ENCODE assay signal across 14 cellular contexts in the genomic region with DNA sequence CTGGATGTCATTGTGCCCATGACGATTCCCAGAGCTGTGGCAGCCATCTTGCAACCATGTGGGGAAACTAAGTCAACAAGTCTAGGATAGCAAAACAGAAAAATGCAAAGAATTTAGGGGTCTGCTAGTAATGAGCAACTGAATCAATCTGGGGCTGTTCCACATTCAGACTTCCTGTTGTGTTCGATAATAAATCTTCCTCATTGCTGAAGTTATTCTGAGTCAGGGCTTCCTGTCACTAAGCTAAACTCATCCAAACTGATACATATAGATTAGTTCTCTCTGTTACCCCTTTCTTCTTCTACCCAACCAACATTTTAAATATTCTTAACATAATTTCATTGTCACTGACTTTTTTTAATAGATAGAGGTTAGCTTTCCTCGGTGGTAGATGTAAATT.
"Had no signal": no experiment of that assay in that cellular context is flagged by ENCODE, and none has a peak within 500 bp of the region (broad histone marks: within the 10 kb centered on the region; RNA-seq: fewer than 3 reads in every experiment).

No MANE protein-coding gene starts in this region.

- H3K9me3 Mint-ChIP-seq: activated naive CD4-positive, alpha-beta T cell treated with anti-CD3 and anti-CD28 coated beads, Interleukin-2, amount 50 U/mL, for 24 hours; stimulated activated naive CD8-positive, alpha-beta T cell treated with anti-CD3 and anti-CD28 coated beads, Interleukin-15, Interleukin-2, amounts not matched to agents 100 ng/mL and 50 ng/mL, for 24 hours had no signal

- H3K27me3 ChIP-seq: gastroesophageal sphincter, hepatocyte, neural progenitor cell, ovary had no signal

- H3K27ac ChIP-seq: coronary artery, epithelial cell of prostate, gastroesophageal sphincter, hepatocyte, neural progenitor cell, ovary had no signal

- H3K4me3 ChIP-seq: coronary artery, gastroesophageal sphincter, hepatocyte, neural progenitor cell, ovary had no signal

- H3K4me1 Mint-ChIP-seq: activated naive CD4-positive, alpha-beta T cell treated with anti-CD3 and anti-CD28 coated beads, Interleukin-2, amount 50 U/mL, for 24 hours had no signal

- H3K4me3 Mint-ChIP-seq: activated naive CD4-positive, alpha-beta T cell treated with anti-CD3 and anti-CD28 coated beads, Interleukin-2, amount 50 U/mL, for 24 hours; neural progenitor cell; stimulated activated naive CD8-positive, alpha-beta T cell treated with anti-CD3 and anti-CD28 coated beads, Interleukin-15, Interleukin-2, amounts not matched to agents 100 ng/mL and 50 ng/mL, for 24 hours had no signal

- H3K4me1 ChIP-seq: gastroesophageal sphincter, neural progenitor cell had no signal

- DNase-seq: activated effector memory CD4-positive, alpha-beta T cell treated with Interleukin-2 at 50 U/mL for 16 hours; caudate nucleus; effector memory CD4-positive, alpha-beta T cell; left ventricle myocardium superior; ovary; stimulated activated CD4-positive, alpha-beta T cell treated with anti-CD3 and anti-CD28 coated beads, Interleukin-4, amount 100 ng/mL, for 1 hour; stimulated activated CD8-positive, alpha-beta memory T cell treated with anti-CD3 and anti-CD28 coated beads, Interleukin-4, amount 100 ng/mL, for 48 hours had no signal

- H3K36me3 Mint-ChIP-seq: neural progenitor cell had no signal

- H3K36me3 ChIP-seq: gastroesophageal sphincter, neural progenitor cell, ovary had no signal

- H3K27ac Mint-ChIP-seq: activated naive CD4-positive, alpha-beta T cell treated with anti-CD3 and anti-CD28 coated beads, Interleukin-2, amount 50 U/mL, for 24 hours; neural progenitor cell; stimulated activated naive CD8-positive, alpha-beta T cell treated with anti-CD3 and anti-CD28 coated beads, Interleukin-15, Interleukin-2, amounts not matched to agents 100 ng/mL and 50 ng/mL, for 24 hours had no signal

- H3K9me3 ChIP-seq: ovary had no signal
